8 cellular contexts compared by ENCODE assay signal in the genomic region with DNA sequence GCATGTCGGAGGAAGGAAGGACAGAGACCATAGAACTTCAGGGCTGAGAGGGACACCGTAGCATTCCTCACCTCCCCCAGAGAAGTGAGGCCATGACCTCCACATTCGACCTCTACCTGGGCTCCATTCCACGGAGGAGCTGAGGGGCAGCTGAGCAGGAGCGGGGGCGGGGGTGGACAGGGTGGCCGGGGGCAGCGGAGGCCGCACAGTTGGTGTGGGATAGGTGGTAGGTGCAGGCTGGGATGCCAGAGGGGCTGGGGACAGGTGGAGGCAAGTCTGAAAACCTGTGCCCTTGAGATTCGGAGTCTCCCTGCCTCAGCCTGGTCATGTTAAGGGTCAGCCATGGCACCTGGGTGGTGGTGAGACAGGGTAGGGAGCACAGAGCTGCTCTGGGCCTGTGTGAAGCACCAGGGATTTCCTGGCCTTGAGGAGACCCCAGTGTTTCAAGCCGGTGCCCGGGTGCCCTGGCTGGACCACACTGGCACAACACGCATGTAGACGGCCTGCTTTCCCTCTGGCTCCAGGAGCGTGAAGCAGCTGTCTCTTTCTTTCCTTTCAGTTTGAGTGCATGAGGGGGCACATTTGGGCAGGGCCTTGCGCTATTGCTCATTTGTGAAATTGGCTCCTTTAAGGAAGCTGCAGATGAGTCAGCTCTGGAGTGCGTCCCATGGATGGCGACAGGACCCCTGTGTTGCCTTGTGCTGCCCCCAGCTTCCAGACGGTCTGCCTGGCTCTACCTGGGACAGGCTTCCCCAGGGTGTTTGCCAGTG. TPM values are rescaled to one million over a fixed set of nuclear protein-coding genes. Genes with fewer than 3 reads are reported as not detected.
DNase-seq lines count a peak whose midpoint lies in the region; ATAC-seq and TF ChIP-seq lines count a peak whose summit lies in the region.

No MANE protein-coding gene starts in this region.

- peak in 1 of 2 donors; percentile 68 for DNase-seq in cardiac muscle cell (ENCODE audit: low read depth in 1 of 2, low spot score in 1 of 2)
- no peak for DNase-seq in cardiac septum (ENCODE audit: low spot score)
- peak; percentile 91 for DNase-seq in myocyte (ENCODE audit: low read depth)
- DNase-seq in HEK293T (ENCODE audit: extremely low spot score) = no peak

- no peaks in the 10 kb centered on the region for H3K36me3 ChIP-seq in cardiac muscle cell
- H3K36me3 ChIP-seq in ectodermal cell (ENCODE audit: control insufficient read depth, insufficient read depth, low read length) = peaks cover 32% of the 10 kb centered on the region

- ATAC-seq in GM19324 (IDR thresholded peaks at IDR 0.05; ENCODE audit: low FRiP score, unreplicated experiment) = no peak
- no peak for ATAC-seq in HG03196 (IDR thresholded peaks at IDR 0.05; ENCODE audit: unreplicated experiment)
- ATAC-seq in GM18870 (IDR thresholded peaks at IDR 0.05; ENCODE audit: unreplicated experiment) = no peak

- H3K4me1 ChIP-seq in cardiac muscle cell (ENCODE audit: low read depth) (peaks cover 49% of the 10 kb centered on the region), ectodermal cell (ENCODE audit: control insufficient read depth, insufficient read depth, low read length) (peaks cover 52% of the 10 kb centered on the region)

- H3K4me3 ChIP-seq in cardiac muscle cell = no peak overlapping the region
- H3K4me3 ChIP-seq in ectodermal cell (ENCODE audit: insufficient read depth, low read depth, low read length) = no peak overlapping the region

- H3K9me3 ChIP-seq in cardiac muscle cell (ENCODE audit: low read depth) (no peaks in the 10 kb centered on the region), ectodermal cell (ENCODE audit: control insufficient read depth, low read length) (peaks cover 7% of the 10 kb centered on the region)

- 81 to 86% methylated on average over 19 of the region's 19 CpGs for WGBS in ectodermal cell, 2 experiments

- intact Hi-C loops in cardiac septum (cut with DNase I) = loop anchor here (5.0 kb wide), 1 partner anchor 56 kb away; a partner anchor contains a TSS

- POLR2A ChIA-PET in HEK293T (lab: Yijun Ruan, JAX) = no interaction called here

- peak overlapping the region; percentile 95 for H3K27ac ChIP-seq in cardiac muscle cell
- peak overlapping the region; percentile 92 for H3K27ac ChIP-seq in ectodermal cell (ENCODE audit: insufficient read depth, low read depth, low read length, poor library complexity, severe bottlenecking)

- no peaks in the 10 kb centered on the region for H3K27me3 ChIP-seq in cardiac muscle cell
- H3K27me3 ChIP-seq in ectodermal cell (ENCODE audit: control insufficient read depth, insufficient read depth, low read length, poor library complexity, severe bottlenecking) = no peaks in the 10 kb centered on the region

- CTCF ChIA-PET in HEK293T (lab: Yijun Ruan, JAX) = interaction anchor here (2.0 kb wide), 1 partner anchor 12 kb away, joined by 7 read pairs; no protein-coding TSS in a partner anchor

- TF ChIP-seq CTCF in cardiac muscle cell (IDR thresholded peaks at IDR 0.05; ENCODE audit: low read depth, low read length) = no peak

TF ChIP-seq in HEK293T, 16 proteins besides CTCF, POLR2A, EP300 and RAD21:
- TF ChIP-seq L3MBTL2 (conservative IDR thresholded peaks at IDR 0.05) = no peak
- no peak for TF ChIP-seq ARNT (IDR thresholded peaks at IDR 0.05)

RNA-seq across cellular contexts. Expression of a gene that starts 51.8 kb away (rescaled TPM):
- total RNA-seq in cardiac muscle cell = 4.1 and 11.9 TPM in 2 replicates
- 0.60 and 1.5 TPM in 2 replicates for polyA plus RNA-seq in cardiac muscle cell
- total RNA-seq in cardiac septum = 1.2 TPM
- 4.3 TPM for polyA plus RNA-seq in ectodermal cell (2013, experiment 1 of 4)
- polyA plus RNA-seq in ectodermal cell (2013, experiment 2 of 4) = 4.0 TPM
- polyA plus RNA-seq in ectodermal cell (2013, experiment 3 of 4) = 3.8 TPM
- 4.0 TPM for polyA plus RNA-seq in ectodermal cell (2013, experiment 4 of 4)
- total RNA-seq in myocyte = 0.91 and 1.4 TPM in 2 replicates
- 2.8 TPM for polyA plus RNA-seq in myocyte (2012)

RNA-seq across cellular contexts. Expression of a gene that starts 52.5 kb away (rescaled TPM):
- total RNA-seq in cardiac muscle cell (119 and 172 TPM in 2 replicates), cardiac septum (779 TPM), myocyte (18.0 and 46.5 TPM in 2 replicates)
- 806 and 843 TPM in 2 replicates for polyA plus RNA-seq in cardiac muscle cell
- polyA plus RNA-seq in ectodermal cell (2013, experiment 1 of 4) = 234 TPM
- 244 TPM for polyA plus RNA-seq in ectodermal cell (2013, experiment 2 of 4)
- polyA plus RNA-seq in ectodermal cell (2013, experiment 3 of 4) = 220 TPM
- 240 TPM for polyA plus RNA-seq in ectodermal cell (2013, experiment 4 of 4)
- polyA plus RNA-seq in myocyte (2012) = 588 TPM

RNA-seq across cellular contexts. Expression of a gene that starts 58.1 kb away (rescaled TPM):
- total RNA-seq in cardiac muscle cell (72.9 and 98.3 TPM in 2 replicates), cardiac septum (39.9 TPM), myocyte (49.5 and 65.8 TPM in 2 replicates)
- 32.3 and 39.4 TPM in 2 replicates for polyA plus RNA-seq in cardiac muscle cell
- 104 TPM for polyA plus RNA-seq in ectodermal cell (2013, experiment 1 of 4)
- polyA plus RNA-seq in ectodermal cell (2013, experiment 2 of 4) = 102 TPM
- polyA plus RNA-seq in ectodermal cell (2013, experiment 3 of 4) = 58.0 TPM
- 61.0 TPM for polyA plus RNA-seq in ectodermal cell (2013, experiment 4 of 4)
- 65.0 TPM for polyA plus RNA-seq in myocyte (2012)
